1 cellular context compared by ENCODE assay signal in the genomic region with DNA sequence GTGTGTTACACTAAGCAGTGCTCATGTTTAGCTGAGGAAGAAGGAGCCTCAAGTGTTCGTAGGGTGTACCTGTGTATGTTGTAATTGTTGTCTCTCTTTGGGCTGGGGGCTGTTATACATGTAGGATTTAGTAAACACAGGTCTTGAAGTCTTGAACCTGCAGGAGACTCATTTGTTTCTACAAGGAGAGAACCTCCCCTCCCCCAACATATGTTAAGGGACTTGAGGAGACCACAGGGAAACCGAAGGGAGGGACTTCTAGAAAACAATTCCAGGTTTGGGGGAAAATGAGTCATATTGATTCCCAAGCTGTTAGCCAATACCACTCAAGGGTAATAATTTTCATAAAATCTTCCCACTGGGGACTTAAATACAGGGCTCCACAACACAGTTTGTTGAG.
TF ChIP-seq lines count a peak whose summit lies in the region.

No MANE protein-coding gene starts in this region.

TF ChIP-seq in SK-N-SH, 30 proteins besides CTCF, POLR2A, EP300 and RAD21:
- no peak for TF ChIP-seq RCOR1 (IDR thresholded peaks at IDR 0.05; ENCODE audit: low read length)
- TF ChIP-seq, protein P1, sequence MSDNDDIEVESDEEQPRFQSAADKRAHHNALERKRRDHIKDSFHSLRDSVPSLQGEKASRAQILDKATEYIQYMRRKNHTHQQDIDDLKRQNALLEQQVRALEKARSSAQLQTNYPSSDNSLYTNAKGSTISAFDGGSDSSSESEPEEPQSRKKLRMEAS (IDR thresholded peaks at IDR 0.05; ENCODE audit: low read depth) = 0 out of 2 replicates have a peak, but pooled peaks have one; percentile 2
